Comparison of ENCODE assay signal across 8 cellular contexts in the genomic region with DNA sequence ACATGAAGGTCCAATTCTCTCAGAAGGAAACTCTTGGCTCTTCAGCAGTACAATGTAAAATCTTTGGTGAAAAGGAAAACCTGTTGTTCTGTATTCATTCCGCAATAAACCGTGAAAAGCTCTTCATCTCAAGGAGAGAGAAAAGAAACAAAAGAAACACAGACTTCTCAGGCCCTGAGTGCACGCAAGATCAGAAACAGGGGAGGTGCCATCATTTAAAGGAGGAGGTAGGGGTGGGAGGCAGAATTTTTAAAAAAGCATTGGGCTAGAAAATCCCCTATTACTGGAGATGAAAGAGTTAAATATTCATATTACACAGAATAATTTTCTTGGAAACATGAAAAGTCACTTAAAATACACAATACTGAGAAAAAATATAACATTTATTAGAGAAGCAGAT. TPM values are rescaled to one million over a fixed set of nuclear protein-coding genes. Genes with fewer than 3 reads are reported as not detected.
DNase-seq lines count a peak whose midpoint lies in the region; ATAC-seq and TF ChIP-seq lines count a peak whose summit lies in the region.

No MANE protein-coding gene starts in this region.

- H3K4me3 Mint-ChIP-seq in effector memory CD8-positive, alpha-beta T cell: peak overlapping the region; percentile 84 to 87

- H3K9me3 ChIP-seq in DOHH2 (ENCODE audit: control insufficient read depth, insufficient read depth, low read length): no peaks in the 10 kb centered on the region
- no peaks in the 10 kb centered on the region for H3K9me3 ChIP-seq in Peyer's patch
- H3K9me3 ChIP-seq in spleen: no peaks in the 10 kb centered on the region

- no peaks in the 10 kb centered on the region for H3K27me3 Mint-ChIP-seq in effector memory CD8-positive, alpha-beta T cell

- 0 out of 2 replicates have a peak, but pooled peaks cover 3% of the 10 kb centered on the region for H4K20me1 ChIP-seq in DOHH2 (ENCODE audit: control insufficient read depth, insufficient read depth, low read depth, low read length)

- WGBS in spleen, 5 donors: 75 to 87% (median 78%) methylated on average over 3 of the region's 3 CpGs

- TF ChIP-seq CTCF in DOHH2 (IDR thresholded peaks at IDR 0.05; ENCODE audit: low read depth, low read length, poor library complexity, severe bottlenecking) (no peak), Peyer's patch (IDR thresholded peaks at IDR 0.05) (no peak), spleen (IDR thresholded peaks at IDR 0.05 in 8 of 11, conservative IDR thresholded peaks at IDR 0.05 in 3 of 11) (no peak)

- H3K27ac Mint-ChIP-seq in effector memory CD8-positive, alpha-beta T cell: peak overlapping the region; percentile 99 to 100

- H3K9me3 Mint-ChIP-seq in effector memory CD8-positive, alpha-beta T cell: no peaks in the 10 kb centered on the region

- H3K27ac ChIP-seq in DOHH2 (ENCODE audit: low read depth, low read length): peak overlapping the region; percentile 48
- peak overlapping the region; percentile 2 to 91 (median 58) for H3K27ac ChIP-seq in Peyer's patch
- H3K27ac ChIP-seq in spleen: peak overlapping the region; percentile 86 to 96 (median 92)

- peak overlapping the region; percentile 57; the same call in 1 of the 2 replicates for H3K4me2 ChIP-seq in DOHH2 (ENCODE audit: low read length)

- TF ChIP-seq POLR2A in Peyer's patch (IDR thresholded peaks at IDR 0.05) (no peak), spleen (IDR thresholded peaks at IDR 0.05) (no peak)

- H3K36me3 ChIP-seq in DOHH2 (ENCODE audit: control insufficient read depth, low read length): peaks cover 60% of the 10 kb centered on the region
- peaks cover 0 to 14% (median 0%) of the 10 kb centered on the region in 3 donors for H3K36me3 ChIP-seq in Peyer's patch
- peaks cover 0 to 55% (median 11%) of the 10 kb centered on the region in 6 donors for H3K36me3 ChIP-seq in spleen

- H3K36me3 Mint-ChIP-seq in effector memory CD8-positive, alpha-beta T cell (ENCODE audit: insufficient read depth): peaks cover 100% of the 10 kb centered on the region

- peaks cover 74 to 80% of the 10 kb centered on the region in 2 donors for H3K4me1 Mint-ChIP-seq in effector memory CD8-positive, alpha-beta T cell (ENCODE audit: low read depth in 2 of 2)

- ATAC-seq in effector memory CD8-positive, alpha-beta T cell (replicated peaks): no peak

- DNase-seq in Peyer's patch: no peak
- no peak for DNase-seq in effector memory CD8-positive, alpha-beta T cell
- no peak for DNase-seq in spleen
- no peak for DNase-seq in DMS 273 treated with DMSO at 0.1 percent for 48 hours (lab: John Stamatoyannopoulos, UW)
- no peak for DNase-seq in OCI-M2 (lab: John Stamatoyannopoulos, UW; ENCODE audit: unreplicated experiment)
- no peak for DNase-seq in NCI-H2171 treated with DMSO at 0.1 percent for 48 hours (lab: John Stamatoyannopoulos, UW)
- no peak for DNase-seq in NCI-H2227 treated with DMSO at 0.1 percent for 48 hours (lab: John Stamatoyannopoulos, UW)

- intact Hi-C loops in spleen (cut with DNase I; ENCODE audit: low total_unique reads): no loop called here

- no peaks in the 10 kb centered on the region for H3K9me2 ChIP-seq in DOHH2 (replicated peaks; ENCODE audit: control insufficient read depth, low read length)

- H3K79me2 ChIP-seq in DOHH2 (ENCODE audit: control insufficient read depth, low read length): peaks cover 11% of the 10 kb centered on the region

- H3K27me3 ChIP-seq in DOHH2 (ENCODE audit: control insufficient read depth, low read length): peaks cover 7% of the 10 kb centered on the region
- no peaks in the 10 kb centered on the region for H3K27me3 ChIP-seq in Peyer's patch
- H3K27me3 ChIP-seq in spleen (replicated peaks in 1 of 7): no peaks in the 10 kb centered on the region

- H3K4me3 ChIP-seq in DOHH2 (ENCODE audit: low read length): no peak overlapping the region
- no peak overlapping the region for H3K4me3 ChIP-seq in Peyer's patch
- no peak overlapping the region for H3K4me3 ChIP-seq in spleen

- peaks cover 88% of the 10 kb centered on the region for H3K4me1 ChIP-seq in DOHH2 (ENCODE audit: control insufficient read depth, low read length)
- peaks cover 0 to 37% (median 27%) of the 10 kb centered on the region in 4 donors for H3K4me1 ChIP-seq in Peyer's patch
- peaks cover 50 to 100% (median 78%) of the 10 kb centered on the region in 6 donors for H3K4me1 ChIP-seq in spleen

- H3F3A ChIP-seq in DOHH2 (ENCODE audit: control insufficient read depth, insufficient read depth): peaks cover 39% of the 10 kb centered on the region

RNA-seq across cellular contexts. Expression of a gene that starts 56.3 kb away (rescaled TPM):
- total RNA-seq in Peyer's patch (10 to 100 TPM; 15.8 to 36.3 (median 22.6) TPM), spleen (10 to 100 TPM; 29.7 to 55.3 (median 39.4) TPM)
- polyA plus RNA-seq in spleen: 10 to 100 TPM; 38.1 to 83.7 (median 67.6) TPM

RNA-seq across cellular contexts. Expression of a gene that starts 56.4 kb away (rescaled TPM):
- 10 to 100 TPM; 30.2 to 42.2 (median 36.2) TPM for total RNA-seq in Peyer's patch
- total RNA-seq in spleen: 100 to 1,000 TPM in 1 of 7 donors, 10 to 100 TPM in 6; 35.6 to 105 (median 47.3) TPM
- polyA plus RNA-seq in spleen: 10 to 100 TPM; 51.5 to 68.9 (median 66.3) TPM
